Comparison of ENCODE assay signal across 8 cellular contexts in the genomic region with DNA sequence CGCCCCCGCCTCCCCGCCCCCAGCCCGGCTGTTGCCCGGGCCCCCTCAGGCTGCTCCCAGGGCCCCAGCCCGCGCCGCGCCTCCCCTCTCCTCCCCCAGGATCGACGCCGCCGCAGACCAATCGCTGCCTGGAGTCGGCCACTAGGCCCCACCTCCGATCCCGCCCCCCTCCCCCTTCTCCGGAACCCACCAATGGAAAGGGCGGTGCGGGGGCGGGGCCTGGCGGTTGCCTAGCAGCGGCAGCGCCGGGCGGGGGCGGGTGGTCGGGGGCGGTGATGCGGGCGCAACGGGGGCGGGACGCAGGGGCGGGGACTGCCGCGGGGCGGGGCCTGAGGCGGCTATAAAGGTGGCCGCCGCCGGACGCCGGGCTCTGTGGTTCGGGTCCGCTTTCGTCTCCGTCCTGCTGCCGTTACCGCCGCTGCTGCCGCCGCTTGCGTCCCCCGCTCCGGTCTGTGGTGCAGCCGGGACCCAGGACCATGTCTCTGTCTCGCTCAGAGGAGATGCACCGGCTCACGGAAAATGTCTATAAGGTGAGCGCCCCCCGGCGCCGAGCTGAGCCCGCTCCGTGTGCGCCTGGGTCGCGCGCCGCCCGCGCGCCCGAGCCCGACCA. TPM values are rescaled to one million over a fixed set of nuclear protein-coding genes. Genes with fewer than 3 reads are reported as not detected.
A peak's percentile ranks its signal among the peaks of the same experiment; 100 is the strongest.
DNase-seq lines count a peak whose midpoint lies in the region; ATAC-seq and TF ChIP-seq lines count a peak whose summit lies in the region.

A gene with protein sequence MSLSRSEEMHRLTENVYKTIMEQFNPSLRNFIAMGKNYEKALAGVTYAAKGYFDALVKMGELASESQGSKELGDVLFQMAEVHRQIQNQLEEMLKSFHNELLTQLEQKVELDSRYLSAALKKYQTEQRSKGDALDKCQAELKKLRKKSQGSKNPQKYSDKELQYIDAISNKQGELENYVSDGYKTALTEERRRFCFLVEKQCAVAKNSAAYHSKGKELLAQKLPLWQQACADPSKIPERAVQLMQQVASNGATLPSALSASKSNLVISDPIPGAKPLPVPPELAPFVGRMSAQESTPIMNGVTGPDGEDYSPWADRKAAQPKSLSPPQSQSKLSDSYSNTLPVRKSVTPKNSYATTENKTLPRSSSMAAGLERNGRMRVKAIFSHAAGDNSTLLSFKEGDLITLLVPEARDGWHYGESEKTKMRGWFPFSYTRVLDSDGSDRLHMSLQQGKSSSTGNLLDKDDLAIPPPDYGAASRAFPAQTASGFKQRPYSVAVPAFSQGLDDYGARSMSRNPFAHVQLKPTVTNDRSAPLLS (plus strand): TSS at position 373 of the 610 bp plus-strand sequence. CDS start 104 bp downstream, at position 477.

- H3K27me3 ChIP-seq in NT2/D1 (ENCODE audit: insufficient read depth, insufficient read length), result peaks cover 25% of the 10 kb centered on the region

- TF ChIP-seq CTCF in CD14-positive monocyte (IDR thresholded peaks at IDR 0.05) (no peak), endothelial cell (IDR thresholded peaks at IDR 0.05; ENCODE audit: unreplicated experiment) (no peak), mesothelial cell of epicardium (IDR thresholded peaks at IDR 0.05; ENCODE audit: unreplicated experiment) (no peak)

- H3K9me3 Mint-ChIP-seq in CD14-positive monocyte (peaks cover 0 to 6% (median 0%) of the 10 kb centered on the region in 7 donors), endothelial cell (ENCODE audit: unreplicated experiment) (no peaks in the 10 kb centered on the region), mesothelial cell of epicardium (no peaks in the 10 kb centered on the region)

- H3K27me3 Mint-ChIP-seq in CD14-positive monocyte (ENCODE audit: low read depth in 3 of 3) (peaks cover 25 to 38% (median 26%) of the 10 kb centered on the region in 3 donors), endothelial cell (ENCODE audit: unreplicated experiment) (peaks cover 20% of the 10 kb centered on the region), mesothelial cell of epicardium (ENCODE audit: low read depth) (no peaks in the 10 kb centered on the region)

- peak within 1 kb of the TSS; percentile 70 for H3K4me3 ChIP-seq in NT2/D1 (ENCODE audit: insufficient read length, low read depth)

- peaks cover 23 to 46% of the 10 kb centered on the region in 2 donors for H3K36me3 Mint-ChIP-seq in CD14-positive monocyte
- H3K36me3 Mint-ChIP-seq in endothelial cell (ENCODE audit: low read depth, unreplicated experiment), result peaks cover 36% of the 10 kb centered on the region
- H3K36me3 Mint-ChIP-seq in mesothelial cell of epicardium, result no peaks in the 10 kb centered on the region

- DNase-seq in CD14-positive monocyte (ENCODE audit: low spot score) (peak; percentile 96), HUDEP-2 (lab: John Stamatoyannopoulos, UW; ENCODE audit: unreplicated experiment in 76 of 76) (peak in 75 of 76 experiments; percentile 53 to 99 (median 94)), NT2/D1 (ENCODE audit: low read depth, low spot score) (peak; percentile 88), endothelial cell (ENCODE audit: low spot score) (peak; percentile 98), mesothelial cell of epicardium (ENCODE audit: low spot score in 2 of 2, unreplicated experiment in 2 of 2) (peak; percentile 96 to 99)
- DNase-seq in activated CD8-positive, alpha-beta memory T cell treated with anti-CD3 and anti-CD28 coated beads, Interleukin-2, amount 50 U/mL, for 48 hours, result peak; percentile 99
- peak; percentile 98 for DNase-seq in stimulated activated CD8-positive, alpha-beta memory T cell treated with anti-CD3 and anti-CD28 coated beads, Interleukin-15, amount 100 ng/mL, for 1 hour (ENCODE audit: low read depth)

- H3K4me3 Mint-ChIP-seq in CD14-positive monocyte (peak within 1 kb of the TSS; percentile 97 to 99), endothelial cell (ENCODE audit: unreplicated experiment) (peak within 1 kb of the TSS; percentile 98), mesothelial cell of epicardium (peak within 1 kb of the TSS; percentile 89)

- intact Hi-C loops in CD14-positive monocyte (cut with micrococcal nuclease), result loop anchor here (2.0 to 10.0 kb wide), 3 partner anchors 57 to 190 kb away; partner anchors contain the start of gene CEP131 (in 1 of the 2)

- H3K4me1 Mint-ChIP-seq in CD14-positive monocyte (peaks cover 54% of the 10 kb centered on the region), endothelial cell (ENCODE audit: unreplicated experiment) (peaks cover 48% of the 10 kb centered on the region), mesothelial cell of epicardium (peaks cover 53% of the 10 kb centered on the region)

- no peaks in the 10 kb centered on the region for H3K9me3 ChIP-seq in NT2/D1 (ENCODE audit: insufficient read depth, low read length)

- ATAC-seq in GM19438 (IDR thresholded peaks at IDR 0.05; ENCODE audit: low read depth, unreplicated experiment), result peak; percentile 67

- peaks cover 23% of the 10 kb centered on the region for H3K4me1 ChIP-seq in NT2/D1 (ENCODE audit: insufficient read depth, insufficient read length)

- peaks cover 43% of the 10 kb centered on the region for H3K36me3 ChIP-seq in NT2/D1 (ENCODE audit: insufficient read depth, insufficient read length, low read length)

- H3K27ac Mint-ChIP-seq in CD14-positive monocyte (peak within 1 kb of the TSS; percentile 83 to 93 (median 91)), endothelial cell (ENCODE audit: unreplicated experiment) (peak within 1 kb of the TSS; percentile 91), mesothelial cell of epicardium (peak within 1 kb of the TSS; percentile 93)

- peak within 1 kb of the TSS; percentile 90 for H3K9ac ChIP-seq in NT2/D1 (ENCODE audit: insufficient read length, low read depth)

RNA-seq across cellular contexts. Expression of the gene that starts here (rescaled TPM):
- polyA plus RNA-seq in CD14-positive monocyte, result 10 to 100 TPM in 1 of 2 donors, 1 to 10 TPM in 1; 8.6 to 11.2 TPM
- total RNA-seq in endothelial cell (ENCODE audit: unreplicated experiment), result 67.8 TPM
- total RNA-seq in mesothelial cell of epicardium, result 46.5 to 48.9 TPM (median 47.6 TPM) in 3 replicates

Comparison
In these comparisons a context has a peak if more than half of its experiments do, and no peak if none do; other contexts are left out.
1. Peak in every context shown above with its lines: DNase-seq, ATAC-seq and H3K4me3 ChIP-seq.